1 cellular context compared by ENCODE assay signal in genomic region chr21:29654855-29655254, GRCh38.
TF ChIP-seq lines count a peak whose summit lies in the region.

No MANE protein-coding gene starts in this region.

TF ChIP-seq in IMR-90, 13 proteins besides CTCF, POLR2A, EP300 and RAD21 (continued from another document):
- TF ChIP-seq MXI1 (IDR thresholded peaks at IDR 0.05; ENCODE audit: borderline replicate concordance, low read depth, low read length) = no peak
- TF ChIP-seq CHD1 (IDR thresholded peaks at IDR 0.05; ENCODE audit: low read depth, low read length) = no peak
- no peak for TF ChIP-seq MAZ (IDR thresholded peaks at IDR 0.05; ENCODE audit: borderline replicate concordance, low read depth, low read length)
- no peak for TF ChIP-seq ELK1 (IDR thresholded peaks at IDR 0.05; ENCODE audit: borderline replicate concordance, low read depth, low read length)
